Comparison of ENCODE assay signal across 18 cellular contexts in the genomic region with DNA sequence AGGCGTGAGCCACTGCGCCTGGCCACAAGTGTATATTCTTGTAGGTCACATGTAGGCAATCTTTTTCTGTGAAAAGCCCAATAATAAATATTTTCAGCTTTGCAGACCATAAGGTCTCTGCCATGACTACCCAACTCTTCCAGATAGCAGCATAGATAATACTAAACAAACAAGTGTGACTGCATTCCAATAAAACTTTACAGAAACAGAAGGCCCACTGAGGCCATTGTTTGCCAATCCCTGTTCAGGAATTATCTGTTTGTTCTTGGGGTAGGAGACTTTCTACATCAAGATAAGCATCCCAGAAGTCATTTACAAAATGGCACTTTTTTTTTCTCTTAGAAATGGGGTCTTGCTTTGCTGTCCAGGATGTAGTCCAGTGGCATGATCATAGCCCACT. TPM values are rescaled to one million over a fixed set of nuclear protein-coding genes. Genes with fewer than 3 reads are reported as not detected.
DNase-seq lines count a peak whose midpoint lies in the region; ATAC-seq, FAIRE-seq and TF ChIP-seq lines count a peak whose summit lies in the region.
"Had no signal": no experiment of that assay in that cellular context is flagged by ENCODE, and none has a peak within 500 bp of the region (broad histone marks: within the 10 kb centered on the region; RNA-seq: fewer than 3 reads in every experiment).

No MANE protein-coding gene starts in this region.

- H3K27ac Mint-ChIP-seq in stimulated activated naive CD8-positive, alpha-beta T cell treated with anti-CD3 and anti-CD28 coated beads, Interleukin-15, Interleukin-2, amounts not matched to agents 100 ng/mL and 50 ng/mL, for 24 hours: no peak overlapping the region
- H3K27ac Mint-ChIP-seq in stimulated activated naive CD8-positive, alpha-beta T cell treated with anti-CD3 and anti-CD28 coated beads, Interleukin-15, amount 100 ng/mL, for 72 hours: no peak overlapping the region
- H3K27ac Mint-ChIP-seq in WTC11 (no peak overlapping the region), mesothelial cell of epicardium (no peak overlapping the region), type B pancreatic cell (peak overlapping the region; percentile 96)

- H3K36me3 Mint-ChIP-seq in stimulated activated naive CD8-positive, alpha-beta T cell treated with anti-CD3 and anti-CD28 coated beads, Interleukin-15, Interleukin-2, amounts not matched to agents 100 ng/mL and 50 ng/mL, for 24 hours (ENCODE audit: low read depth): peaks cover 16% of the 10 kb centered on the region
- peaks cover 16% of the 10 kb centered on the region for H3K36me3 Mint-ChIP-seq in WTC11
- peaks cover 29% of the 10 kb centered on the region for H3K36me3 Mint-ChIP-seq in mesothelial cell of epicardium
- H3K36me3 Mint-ChIP-seq in type B pancreatic cell: peaks cover 14% of the 10 kb centered on the region

- H3K27me3 Mint-ChIP-seq in stimulated activated naive CD8-positive, alpha-beta T cell treated with anti-CD3 and anti-CD28 coated beads, Interleukin-15, Interleukin-2, amounts not matched to agents 100 ng/mL and 50 ng/mL, for 24 hours: no peaks in the 10 kb centered on the region
- no peaks in the 10 kb centered on the region for H3K27me3 Mint-ChIP-seq in stimulated activated naive CD8-positive, alpha-beta T cell treated with anti-CD3 and anti-CD28 coated beads, Interleukin-15, amount 100 ng/mL, for 72 hours
- H3K27me3 Mint-ChIP-seq in WTC11 (ENCODE audit: low read depth): peaks cover 21% of the 10 kb centered on the region
- no peaks in the 10 kb centered on the region for H3K27me3 Mint-ChIP-seq in mesothelial cell of epicardium (ENCODE audit: low read depth)
- no peaks in the 10 kb centered on the region for H3K27me3 Mint-ChIP-seq in type B pancreatic cell

- H3K4me1 Mint-ChIP-seq in stimulated activated naive CD8-positive, alpha-beta T cell treated with anti-CD3 and anti-CD28 coated beads, Interleukin-15, Interleukin-2, amounts not matched to agents 100 ng/mL and 50 ng/mL, for 24 hours (ENCODE audit: low read depth): peaks cover 28% of the 10 kb centered on the region
- H3K4me1 Mint-ChIP-seq in stimulated activated naive CD8-positive, alpha-beta T cell treated with anti-CD3 and anti-CD28 coated beads, Interleukin-15, amount 100 ng/mL, for 72 hours: peaks cover 44% of the 10 kb centered on the region
- H3K4me1 Mint-ChIP-seq in WTC11 (peaks cover 16% of the 10 kb centered on the region), mesothelial cell of epicardium (peaks cover 13% of the 10 kb centered on the region), type B pancreatic cell (ENCODE audit: unreplicated experiment) (peaks cover 14% of the 10 kb centered on the region)

- peak overlapping the region; percentile 88 for H3K4me3 Mint-ChIP-seq in stimulated activated naive CD8-positive, alpha-beta T cell treated with anti-CD3 and anti-CD28 coated beads, Interleukin-15, Interleukin-2, amounts not matched to agents 100 ng/mL and 50 ng/mL, for 24 hours
- H3K4me3 Mint-ChIP-seq in stimulated activated naive CD8-positive, alpha-beta T cell treated with anti-CD3 and anti-CD28 coated beads, Interleukin-15, amount 100 ng/mL, for 72 hours: no peak overlapping the region
- H3K4me3 Mint-ChIP-seq in WTC11: peak overlapping the region; percentile 93
- peak overlapping the region; percentile 87 for H3K4me3 Mint-ChIP-seq in mesothelial cell of epicardium
- H3K4me3 Mint-ChIP-seq in type B pancreatic cell: peak overlapping the region; percentile 96

- peaks cover 13% of the 10 kb centered on the region for H3K9me3 Mint-ChIP-seq in stimulated activated naive CD8-positive, alpha-beta T cell treated with anti-CD3 and anti-CD28 coated beads, Interleukin-15, Interleukin-2, amounts not matched to agents 100 ng/mL and 50 ng/mL, for 24 hours
- H3K9me3 Mint-ChIP-seq in stimulated activated naive CD8-positive, alpha-beta T cell treated with anti-CD3 and anti-CD28 coated beads, Interleukin-15, amount 100 ng/mL, for 72 hours: peaks cover 13 to 18% of the 10 kb centered on the region in 2 donors
- H3K9me3 Mint-ChIP-seq in WTC11: peaks cover 15% of the 10 kb centered on the region
- H3K9me3 Mint-ChIP-seq in mesothelial cell of epicardium: peaks cover 24% of the 10 kb centered on the region
- H3K9me3 Mint-ChIP-seq in type B pancreatic cell: peaks cover 9% of the 10 kb centered on the region

- CTCF ChIA-PET in WTC11 (lab: Charles Lee): interaction anchor here (0.5 to 3.1 kb wide), 5 partner anchors 61 to 771 kb away, joined by 3 to 31 read pairs (median 3); no protein-coding TSS in a partner anchor

- POLR2A ChIA-PET in WTC11 (lab: Charles Lee): interaction anchor here (1.8 kb wide), 1 partner anchor 237 kb away, joined by 5 read pairs; a partner anchor contains a TSS

- FAIRE-seq in GM12892 (lab: Jason Lieb, UNC): no peak
- FAIRE-seq: islet of Langerhans had no signal

- ATAC-seq in stimulated activated naive CD8-positive, alpha-beta T cell treated with anti-CD3 and anti-CD28 coated beads, Interleukin-15, amount 100 ng/mL, for 72 hours: no peak
- no peak for ATAC-seq in WTC11

- no peak for TF ChIP-seq POLR2A in GM12892 (IDR thresholded peaks at IDR 0.05; ENCODE audit: low read depth, low read length)

- TF ChIP-seq CTCF in WTC11 (IDR thresholded peaks at IDR 0.05): no peak
- TF ChIP-seq CTCF in mesothelial cell of epicardium (IDR thresholded peaks at IDR 0.05; ENCODE audit: unreplicated experiment): no peak
- TF ChIP-seq CTCF in type B pancreatic cell (conservative IDR thresholded peaks at IDR 0.05): no peak

- DNase-seq in stimulated activated naive CD8-positive, alpha-beta T cell treated with anti-CD3 and anti-CD28 coated beads, Interleukin-15, amount 100 ng/mL, for 72 hours: no peak
- DNase-seq in WTC11 (ENCODE audit: low spot score) (no peak), mesothelial cell of epicardium (ENCODE audit: low spot score in 2 of 2, unreplicated experiment in 2 of 2) (no peak), type B pancreatic cell (ENCODE audit: extremely low spot score, unreplicated experiment) (no peak), DMS53 treated with DMSO at 0.1 percent for 48 hours (lab: John Stamatoyannopoulos, UW; ENCODE audit: unreplicated experiment) (no peak), NCI-H82 treated with DMSO at 0.1 percent for 48 hours (lab: John Stamatoyannopoulos, UW; ENCODE audit: unreplicated experiment) (no peak), GM12892 (ENCODE audit: insufficient read length) (no peak)
- DNase-seq: activated naive CD4-positive, alpha-beta T cell treated with anti-CD3 and anti-CD28 coated beads, Interleukin-2, amount 50 U/mL, for 16 hours; AML-193; DMS 273 treated with DMSO at 0.1 percent for 48 hours; head of caudate nucleus; mesendoderm; NCI-H187 treated with DMSO at 0.1 percent for 48 hours; NCI-H446 treated with DMSO at 0.1 percent for 48 hours; ovary; tibial artery had no signal

TF ChIP-seq in WTC11, 78 proteins besides CTCF, POLR2A, EP300 and RAD21 (continues in another document):
- TF ChIP-seq, protein P1, sequence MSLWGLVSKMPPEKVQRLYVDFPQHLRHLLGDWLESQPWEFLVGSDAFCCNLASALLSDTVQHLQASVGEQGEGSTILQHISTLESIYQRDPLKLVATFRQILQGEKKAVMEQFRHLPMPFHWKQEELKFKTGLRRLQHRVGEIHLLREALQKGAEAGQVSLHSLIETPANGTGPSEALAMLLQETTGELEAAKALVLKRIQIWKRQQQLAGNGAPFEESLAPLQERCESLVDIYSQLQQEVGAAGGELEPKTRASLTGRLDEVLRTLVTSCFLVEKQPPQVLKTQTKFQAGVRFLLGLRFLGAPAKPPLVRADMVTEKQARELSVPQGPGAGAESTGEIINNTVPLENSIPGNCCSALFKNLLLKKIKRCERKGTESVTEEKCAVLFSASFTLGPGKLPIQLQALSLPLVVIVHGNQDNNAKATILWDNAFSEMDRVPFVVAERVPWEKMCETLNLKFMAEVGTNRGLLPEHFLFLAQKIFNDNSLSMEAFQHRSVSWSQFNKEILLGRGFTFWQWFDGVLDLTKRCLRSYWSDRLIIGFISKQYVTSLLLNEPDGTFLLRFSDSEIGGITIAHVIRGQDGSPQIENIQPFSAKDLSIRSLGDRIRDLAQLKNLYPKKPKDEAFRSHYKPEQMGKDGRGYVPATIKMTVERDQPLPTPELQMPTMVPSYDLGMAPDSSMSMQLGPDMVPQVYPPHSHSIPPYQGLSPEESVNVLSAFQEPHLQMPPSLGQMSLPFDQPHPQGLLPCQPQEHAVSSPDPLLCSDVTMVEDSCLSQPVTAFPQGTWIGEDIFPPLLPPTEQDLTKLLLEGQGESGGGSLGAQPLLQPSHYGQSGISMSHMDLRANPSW (CRISPR knock-in tag; conservative IDR thresholded peaks at IDR 0.05; ENCODE audit: low read depth): no peak
- no peak for TF ChIP-seq ZNF138 (CRISPR knock-in tag; conservative IDR thresholded peaks at IDR 0.05)
- TF ChIP-seq GTF2I (CRISPR knock-in tag; conservative IDR thresholded peaks at IDR 0.05): no peak
- TF ChIP-seq, protein P2, sequence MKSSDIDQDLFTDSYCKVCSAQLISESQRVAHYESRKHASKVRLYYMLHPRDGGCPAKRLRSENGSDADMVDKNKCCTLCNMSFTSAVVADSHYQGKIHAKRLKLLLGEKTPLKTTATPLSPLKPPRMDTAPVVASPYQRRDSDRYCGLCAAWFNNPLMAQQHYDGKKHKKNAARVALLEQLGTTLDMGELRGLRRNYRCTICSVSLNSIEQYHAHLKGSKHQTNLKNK (CRISPR knock-in tag; IDR thresholded peaks at IDR 0.05): no peak
- TF ChIP-seq ZNF121 (CRISPR knock-in tag; IDR thresholded peaks at IDR 0.05): no peak
- TF ChIP-seq NR1H2 (CRISPR knock-in tag; IDR thresholded peaks at IDR 0.05): no peak

RNA-seq across cellular contexts. Expression of a gene that starts 2.8 kb away (rescaled TPM):
- 16.3 to 18.3 TPM (median 16.5 TPM) in 3 replicates for total RNA-seq in WTC11 (2021)
- total RNA-seq in mesothelial cell of epicardium: 13.6 to 15.0 TPM (median 14.6 TPM) in 3 replicates
- total RNA-seq in type B pancreatic cell (ENCODE audit: low replicate concordance): 12.5 and 14.5 TPM in 2 replicates
- 1.9 TPM for polyA plus RNA-seq in GM12892 (2012; ENCODE audit: missing spikeins)

RNA-seq across cellular contexts. Expression of a gene that starts 29.5 kb away (rescaled TPM):
- 25.4 to 28.8 TPM (median 27.5 TPM) in 3 replicates for total RNA-seq in WTC11 (2021)
- total RNA-seq in mesothelial cell of epicardium: 27.4 to 30.6 TPM (median 27.9 TPM) in 3 replicates
- total RNA-seq in type B pancreatic cell (ENCODE audit: low replicate concordance): 27.2 and 34.1 TPM in 2 replicates
- 19.2 TPM for polyA plus RNA-seq in GM12892 (2012; ENCODE audit: missing spikeins)

RNA-seq across cellular contexts. Expression of a gene that starts 55.4 kb away (rescaled TPM):
- total RNA-seq in WTC11 (2021): 55.9 to 65.5 TPM (median 64.8 TPM) in 3 replicates
- 85.9 to 91.9 TPM (median 91.0 TPM) in 3 replicates for total RNA-seq in mesothelial cell of epicardium
- total RNA-seq in type B pancreatic cell (ENCODE audit: low replicate concordance): 59.0 and 82.4 TPM in 2 replicates
- polyA plus RNA-seq in GM12892 (2012; ENCODE audit: missing spikeins): 2.2 TPM

Comparison
In these comparisons a context has a peak if more than half of its experiments do, and no peak if none do; other contexts are left out.
1. H3K4me3 Mint-ChIP-seq: peak in stimulated activated naive CD8-positive, alpha-beta T cell treated with anti-CD3 and anti-CD28 coated beads, Interleukin-15, Interleukin-2, amounts not matched to agents 100 ng/mL and 50 ng/mL, for 24 hours (single experiment), WTC11 (single experiment), mesothelial cell of epicardium (single experiment) and type B pancreatic cell (single experiment); none in stimulated activated naive CD8-positive, alpha-beta T cell treated with anti-CD3 and anti-CD28 coated beads, Interleukin-15, amount 100 ng/mL, for 72 hours (0 of 2).